ENCODE assay signal across 9 cellular contexts in genomic region chr16:48542020-48542473, GRCh38.
A peak's percentile ranks its signal among the peaks of the same experiment; 100 is the strongest.
DNase-seq lines count a peak whose midpoint lies in the region; ATAC-seq, FAIRE-seq and TF ChIP-seq lines count a peak whose summit lies in the region.
"Had no signal": no experiment of that assay in that cellular context is flagged by ENCODE, and none has a peak within 500 bp of the region (broad histone marks: within the 10 kb centered on the region; RNA-seq: fewer than 3 reads in every experiment).

No MANE protein-coding gene starts in this region.

- H3K36me3 Mint-ChIP-seq in chondrocyte (ENCODE audit: low read depth), result peaks cover 19% of the 10 kb centered on the region

- no peak for FAIRE-seq in HepG2 (lab: Jason Lieb, UNC)
- FAIRE-seq: endometrium had no signal

- no peak overlapping the region for H3K27ac ChIP-seq in OCI-LY3 (ENCODE audit: low read length)
- H3K27ac ChIP-seq in HepG2 (ENCODE audit: extremely low read length, insufficient read depth, low read length), result no peak overlapping the region
- peak overlapping the region; percentile 2 to 85 (median 39) for H3K27ac ChIP-seq in upper lobe of left lung

- H3K4me3 Mint-ChIP-seq in chondrocyte (ENCODE audit: unreplicated experiment), result no peak overlapping the region

- H3K27me3 Mint-ChIP-seq in chondrocyte (ENCODE audit: low read depth), result no peaks in the 10 kb centered on the region

- TF ChIP-seq POLR2A in HepG2 (IDR thresholded peaks at IDR 0.05; ENCODE audit: insufficient read depth in 1 of 2, low read depth in 2 of 2, low read length in 2 of 2) (no peak), upper lobe of left lung (IDR thresholded peaks at IDR 0.05) (no peak)

- H3K4me3 ChIP-seq in OCI-LY3 (ENCODE audit: low read length) (no peak overlapping the region), HepG2 (replicated peaks in 1 of 3; ENCODE audit: insufficient read depth in 1 of 3, low read depth in 2 of 3, low read length in 3 of 3) (no peak overlapping the region), upper lobe of left lung (no peak overlapping the region)

- no peak for TF ChIP-seq EP300 in HepG2 (IDR thresholded peaks at IDR 0.05; ENCODE audit: low read depth in 2 of 2, low read length in 2 of 2)
- no peak for TF ChIP-seq EP300 in HepG2 (CRISPR knock-in tag; IDR thresholded peaks at IDR 0.05; ENCODE audit: borderline replicate concordance)
- no peak for TF ChIP-seq EP300 in upper lobe of left lung (IDR thresholded peaks at IDR 0.05)

- in situ Hi-C loops in HepG2 (cut with HindIII; ENCODE audit: extremely low pct_ligation_motif_present, low pct_unique_long_range_greater_than_20kb), result no loop called here

- H3K9ac ChIP-seq in OCI-LY3 (ENCODE audit: low read length) (no peak overlapping the region), HepG2 (ENCODE audit: insufficient read depth, low read depth, low read length) (no peak overlapping the region)

- H3K27me3 ChIP-seq in OCI-LY3 (ENCODE audit: low read depth, low read length) (no peaks in the 10 kb centered on the region), HepG2 (ENCODE audit: control insufficient read depth in 1 of 2, insufficient read depth in 2 of 2, low read length in 2 of 2) (no peaks in the 10 kb centered on the region), upper lobe of left lung (no peaks in the 10 kb centered on the region)

- no peak overlapping the region for H3K27ac Mint-ChIP-seq in chondrocyte (ENCODE audit: unreplicated experiment)

- H4K20me1 ChIP-seq in OCI-LY3 (ENCODE audit: insufficient read depth, low read length) (no peaks in the 10 kb centered on the region), HepG2 (ENCODE audit: insufficient read depth, low read length) (no peaks in the 10 kb centered on the region)

- peaks cover 39% of the 10 kb centered on the region for H3K4me1 Mint-ChIP-seq in chondrocyte (ENCODE audit: low read depth)

- intact Hi-C loops in HepG2 (cut with micrococcal nuclease; ENCODE audit: unreplicated experiment), result no loop called here

- peak; percentile 65 for DNase-seq in 8988T
- DNase-seq in GM03348 (ENCODE audit: low spot score), result peak; percentile 71
- DNase-seq in chondrocyte (ENCODE audit: low spot score), result no peak
- no peak for DNase-seq in HepG2 (ENCODE audit: low spot score)
- DNase-seq in upper lobe of left lung, result peak; percentile 69 to 82
- no peak for DNase-seq in cerebellar nuclear complex (lab: John Stamatoyannopoulos, UW)

- BruUV-seq in HepG2 (replicated peaks; lab: Mats Ljungman, UMichigan), result no TSS peak

- peaks cover 11% of the 10 kb centered on the region for H3K4me1 ChIP-seq in OCI-LY3 (ENCODE audit: low read length)
- H3K4me1 ChIP-seq in HepG2 (ENCODE audit: insufficient read depth, low read length), result peaks cover 24% of the 10 kb centered on the region
- H3K4me1 ChIP-seq in upper lobe of left lung, result peaks cover 30 to 41% (median 37%) of the 10 kb centered on the region in 4 donors

- POLR2A ChIA-PET in HepG2 (lab: Yijun Ruan, JAX), result no interaction called here

- TF ChIP-seq RAD21 in HepG2 (CRISPR knock-in tag; IDR thresholded peaks at IDR 0.05), result peak; percentile 56

- ATAC-seq in HepG2 (peak; percentile 12; the same call in 1 of the 3 replicates), upper lobe of left lung (ENCODE audit: low FRiP score in 2 of 2) (peak; percentile 79 to 81), GM18861 (IDR thresholded peaks at IDR 0.05; ENCODE audit: unreplicated experiment) (no peak)

- TF ChIP-seq CTCF in OCI-LY3 (IDR thresholded peaks at IDR 0.05; ENCODE audit: low read depth, low read length) (peak; percentile 59), chondrocyte (IDR thresholded peaks at IDR 0.05) (peak; percentile 87), HepG2 (CRISPR knock-in tag; IDR thresholded peaks at IDR 0.05) (peak; percentile 74), upper lobe of left lung (IDR thresholded peaks at IDR 0.05) (peak; percentile 47 to 66 (median 54))

- no peaks in the 10 kb centered on the region for H3K79me2 ChIP-seq in OCI-LY3 (ENCODE audit: low read length)
- no peaks in the 10 kb centered on the region for H3K79me2 ChIP-seq in HepG2 (ENCODE audit: insufficient read depth, low read length)

- no peaks in the 10 kb centered on the region for H3K9me3 ChIP-seq in OCI-LY3 (ENCODE audit: insufficient read depth, low read length)
- no peaks in the 10 kb centered on the region for H3K9me3 ChIP-seq in HepG2 (ENCODE audit: low read length)
- H3K9me3 ChIP-seq in upper lobe of left lung, result no peaks in the 10 kb centered on the region

- H2AFZ ChIP-seq in OCI-LY3 (ENCODE audit: low read depth, low read length) (no peak overlapping the region), HepG2 (ENCODE audit: low read length) (no peak overlapping the region)

- 93% methylated on average over 15 of the region's 15 CpGs for WGBS in HepG2 (ENCODE audit: low lambda C conversion rate)
- WGBS in upper lobe of left lung, 2 donors, result 30 to 32% methylated on average over 12 to 15 of the region's 15 CpGs

- no peaks in the 10 kb centered on the region for H3K9me3 Mint-ChIP-seq in chondrocyte (ENCODE audit: low read depth)

- peaks cover 15% of the 10 kb centered on the region for H3K36me3 ChIP-seq in OCI-LY3 (replicated peaks; ENCODE audit: low read depth, low read length)
- peaks cover 12 to 41% of the 10 kb centered on the region in 2 experiments for H3K36me3 ChIP-seq in HepG2 (replicated peaks in 1 of 2; ENCODE audit: control insufficient read depth in 1 of 2, insufficient read depth in 2 of 2, low read length in 2 of 2)
- H3K36me3 ChIP-seq in upper lobe of left lung, result peaks cover 0 to 63% (median 44%) of the 10 kb centered on the region in 4 donors

- CTCF ChIA-PET in HepG2 (lab: Yijun Ruan, JAX; ENCODE audit: low intra/inter-chr PET ratio, low total read pairs), result interaction anchor here (1.4 kb wide), 2 partner anchors 81 to 188 kb away, joined by 3 to 5 read pairs; no protein-coding TSS in a partner anchor

- H3K4me2 ChIP-seq in OCI-LY3 (ENCODE audit: low read length) (no peak overlapping the region), HepG2 (ENCODE audit: low read depth, low read length) (no peak overlapping the region)

TF ChIP-seq in HepG2, 621 proteins besides CTCF, POLR2A, EP300 and RAD21 (continues in another document):
- no peak for TF ChIP-seq KDM6A (CRISPR knock-in tag; IDR thresholded peaks at IDR 0.05; ENCODE audit: low read depth)
- no peak for TF ChIP-seq PRMT3 (CRISPR knock-in tag; IDR thresholded peaks at IDR 0.05; ENCODE audit: borderline replicate concordance, low read depth)
- TF ChIP-seq DMAP1 (CRISPR knock-in tag; IDR thresholded peaks at IDR 0.05), result no peak
- peak; percentile 71 for TF ChIP-seq SMC3 (IDR thresholded peaks at IDR 0.05; ENCODE audit: low read length)
- TF ChIP-seq SAFB2 (CRISPR knock-in tag; IDR thresholded peaks at IDR 0.05; ENCODE audit: borderline replicate concordance, low read depth), result no peak
- no peak for TF ChIP-seq KLF16 (CRISPR knock-in tag; IDR thresholded peaks at IDR 0.05)
- peak; percentile 77 for TF ChIP-seq AGO2 (optimal IDR thresholded peaks at IDR 0.05; ENCODE audit: low read depth, low read length)
- no peak for TF ChIP-seq SOX6 (IDR thresholded peaks at IDR 0.05)
- no peak for TF ChIP-seq SOX6 (CRISPR knock-in tag; IDR thresholded peaks at IDR 0.05)
- TF ChIP-seq ZNF549 (CRISPR knock-in tag; IDR thresholded peaks at IDR 0.05), result no peak
- TF ChIP-seq RBM22 (optimal IDR thresholded peaks at IDR 0.05; ENCODE audit: low read length), result peak; percentile 86
- no peak for TF ChIP-seq HMGXB3 (CRISPR knock-in tag; IDR thresholded peaks at IDR 0.05; ENCODE audit: borderline replicate concordance)
- TF ChIP-seq RCOR2 (CRISPR knock-in tag; IDR thresholded peaks at IDR 0.05), result no peak
- TF ChIP-seq ZSCAN20 (CRISPR knock-in tag; IDR thresholded peaks at IDR 0.05; ENCODE audit: borderline replicate concordance), result no peak
- no peak for TF ChIP-seq POGZ (CRISPR knock-in tag; IDR thresholded peaks at IDR 0.05)
- no peak for TF ChIP-seq ZNF343 (CRISPR knock-in tag; IDR thresholded peaks at IDR 0.05)
- no peak for TF ChIP-seq TFDP1 (CRISPR knock-in tag; IDR thresholded peaks at IDR 0.05; ENCODE audit: borderline replicate concordance)
- TF ChIP-seq STAG1 (CRISPR knock-in tag; IDR thresholded peaks at IDR 0.05), result peak; percentile 78

Comparison
In these comparisons a context has a peak if more than half of its experiments do, and no peak if none do; other contexts are left out.
1. DNase-seq: peak in 8988T (single experiment), GM03348 (single experiment) and upper lobe of left lung (2 of 2); none in chondrocyte (single experiment), HepG2 (single experiment) and cerebellar nuclear complex (0 of 2).
2. H3K27ac ChIP-seq: peak in upper lobe of left lung (4 of 4); none in OCI-LY3 (single experiment) and HepG2 (single experiment).
3. Peak in every context shown above with its lines, with median percentiles within 50 percentile points of each other: CTCF ChIP-seq.